Comparison of ENCODE assay signal across 1 cellular context in the genomic region with DNA sequence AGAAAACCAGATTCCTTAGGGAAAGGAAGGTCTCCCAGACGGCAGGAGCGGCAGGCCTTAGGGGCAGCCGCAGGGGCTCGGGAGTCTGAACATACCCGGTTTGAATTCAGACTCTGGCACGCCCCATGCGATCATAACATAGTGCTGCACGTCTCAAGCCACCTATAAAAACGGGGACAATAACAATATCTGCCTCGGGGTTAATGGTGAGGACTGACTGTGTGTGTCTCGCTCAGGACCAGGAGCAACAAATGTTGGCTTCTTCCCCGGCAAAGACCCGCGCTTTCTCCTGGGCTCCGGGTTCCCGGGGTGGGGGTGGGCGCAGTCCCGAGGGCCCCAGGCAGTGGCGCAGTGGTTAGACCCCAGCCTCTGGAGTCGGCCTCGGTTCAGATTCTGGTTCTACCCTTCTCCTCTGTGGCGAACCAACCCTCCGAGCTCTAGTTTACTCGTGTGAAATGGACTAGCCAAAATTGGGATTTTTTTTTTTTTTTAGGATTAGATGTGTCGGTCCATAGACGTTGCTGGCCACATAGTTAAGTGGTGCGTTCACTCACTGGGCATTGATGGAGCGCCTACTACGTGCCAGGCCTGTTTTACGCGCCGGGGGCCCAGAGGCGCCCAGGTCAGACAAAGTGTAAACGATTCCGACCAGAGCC.
TF ChIP-seq lines count a peak whose summit lies in the region.

No MANE protein-coding gene starts in this region.

TF ChIP-seq in WTC11, 78 proteins besides CTCF, POLR2A, EP300 and RAD21 (continued from another document):
- TF ChIP-seq, protein P1, sequence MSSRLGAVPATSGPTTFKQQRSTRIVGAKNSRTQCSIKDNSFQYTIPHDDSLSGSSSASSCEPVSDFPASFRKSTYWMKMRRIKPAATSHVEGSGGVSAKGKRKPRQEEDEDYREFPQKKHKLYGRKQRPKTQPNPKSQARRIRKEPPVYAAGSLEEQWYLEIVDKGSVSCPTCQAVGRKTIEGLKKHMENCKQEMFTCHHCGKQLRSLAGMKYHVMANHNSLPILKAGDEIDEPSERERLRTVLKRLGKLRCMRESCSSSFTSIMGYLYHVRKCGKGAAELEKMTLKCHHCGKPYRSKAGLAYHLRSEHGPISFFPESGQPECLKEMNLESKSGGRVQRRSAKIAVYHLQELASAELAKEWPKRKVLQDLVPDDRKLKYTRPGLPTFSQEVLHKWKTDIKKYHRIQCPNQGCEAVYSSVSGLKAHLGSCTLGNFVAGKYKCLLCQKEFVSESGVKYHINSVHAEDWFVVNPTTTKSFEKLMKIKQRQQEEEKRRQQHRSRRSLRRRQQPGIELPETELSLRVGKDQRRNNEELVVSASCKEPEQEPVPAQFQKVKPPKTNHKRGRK (CRISPR knock-in tag; IDR thresholded peaks at IDR 0.05; ENCODE audit: borderline replicate concordance), result no peak
- TF ChIP-seq, protein P2, sequence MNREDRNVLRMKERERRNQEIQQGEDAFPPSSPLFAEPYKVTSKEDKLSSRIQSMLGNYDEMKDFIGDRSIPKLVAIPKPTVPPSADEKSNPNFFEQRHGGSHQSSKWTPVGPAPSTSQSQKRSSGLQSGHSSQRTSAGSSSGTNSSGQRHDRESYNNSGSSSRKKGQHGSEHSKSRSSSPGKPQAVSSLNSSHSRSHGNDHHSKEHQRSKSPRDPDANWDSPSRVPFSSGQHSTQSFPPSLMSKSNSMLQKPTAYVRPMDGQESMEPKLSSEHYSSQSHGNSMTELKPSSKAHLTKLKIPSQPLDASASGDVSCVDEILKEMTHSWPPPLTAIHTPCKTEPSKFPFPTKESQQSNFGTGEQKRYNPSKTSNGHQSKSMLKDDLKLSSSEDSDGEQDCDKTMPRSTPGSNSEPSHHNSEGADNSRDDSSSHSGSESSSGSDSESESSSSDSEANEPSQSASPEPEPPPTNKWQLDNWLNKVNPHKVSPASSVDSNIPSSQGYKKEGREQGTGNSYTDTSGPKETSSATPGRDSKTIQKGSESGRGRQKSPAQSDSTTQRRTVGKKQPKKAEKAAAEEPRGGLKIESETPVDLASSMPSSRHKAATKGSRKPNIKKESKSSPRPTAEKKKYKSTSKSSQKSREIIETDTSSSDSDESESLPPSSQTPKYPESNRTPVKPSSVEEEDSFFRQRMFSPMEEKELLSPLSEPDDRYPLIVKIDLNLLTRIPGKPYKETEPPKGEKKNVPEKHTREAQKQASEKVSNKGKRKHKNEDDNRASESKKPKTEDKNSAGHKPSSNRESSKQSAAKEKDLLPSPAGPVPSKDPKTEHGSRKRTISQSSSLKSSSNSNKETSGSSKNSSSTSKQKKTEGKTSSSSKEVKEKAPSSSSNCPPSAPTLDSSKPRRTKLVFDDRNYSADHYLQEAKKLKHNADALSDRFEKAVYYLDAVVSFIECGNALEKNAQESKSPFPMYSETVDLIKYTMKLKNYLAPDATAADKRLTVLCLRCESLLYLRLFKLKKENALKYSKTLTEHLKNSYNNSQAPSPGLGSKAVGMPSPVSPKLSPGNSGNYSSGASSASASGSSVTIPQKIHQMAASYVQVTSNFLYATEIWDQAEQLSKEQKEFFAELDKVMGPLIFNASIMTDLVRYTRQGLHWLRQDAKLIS (CRISPR knock-in tag; IDR thresholded peaks at IDR 0.05; ENCODE audit: borderline replicate concordance), result no peak
- TF ChIP-seq, protein P3, sequence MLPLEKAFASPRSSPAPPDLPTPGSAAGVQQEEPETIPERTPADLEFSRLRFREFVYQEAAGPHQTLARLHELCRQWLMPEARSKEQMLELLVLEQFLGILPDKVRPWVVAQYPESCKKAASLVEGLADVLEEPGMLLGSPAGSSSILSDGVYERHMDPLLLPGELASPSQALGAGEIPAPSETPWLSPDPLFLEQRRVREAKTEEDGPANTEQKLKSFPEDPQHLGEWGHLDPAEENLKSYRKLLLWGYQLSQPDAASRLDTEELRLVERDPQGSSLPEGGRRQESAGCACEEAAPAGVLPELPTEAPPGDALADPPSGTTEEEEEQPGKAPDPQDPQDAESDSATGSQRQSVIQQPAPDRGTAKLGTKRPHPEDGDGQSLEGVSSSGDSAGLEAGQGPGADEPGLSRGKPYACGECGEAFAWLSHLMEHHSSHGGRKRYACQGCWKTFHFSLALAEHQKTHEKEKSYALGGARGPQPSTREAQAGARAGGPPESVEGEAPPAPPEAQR (CRISPR knock-in tag; IDR thresholded peaks at IDR 0.05), result no peak
